Comparison of ENCODE assay signal across 8 cellular contexts in genomic region chr15:89090791-89091666, GRCh38. TPM values are rescaled to one million over a fixed set of nuclear protein-coding genes. Genes with fewer than 3 reads are reported as not detected.
DNase-seq lines count a peak whose midpoint lies in the region; ATAC-seq, FAIRE-seq and TF ChIP-seq lines count a peak whose summit lies in the region.

No MANE protein-coding gene starts in this region.

- TF ChIP-seq CTCF in AG09319 (IDR thresholded peaks at IDR 0.05; ENCODE audit: low read depth, low read length) (no peak), right atrium auricular region (IDR thresholded peaks at IDR 0.05) (no peak)

- DNase-seq in AG09319 (ENCODE audit: extremely low read depth, low read depth), result peak; percentile 29
- peak; percentile 72 for DNase-seq in RCC 7860 (ENCODE audit: low spot score)
- peak; percentile 77 for DNase-seq in adipocyte (ENCODE audit: low read depth)
- DNase-seq in right atrium auricular region (ENCODE audit: low spot score), result peak; percentile 91
- DNase-seq in NCI-H2029 (lab: John Stamatoyannopoulos, UW), result no peak
- no peak for DNase-seq in cerebellum (ENCODE audit: low spot score)

- peak; percentile 74 for FAIRE-seq in RCC 7860 (lab: Jason Lieb, UNC)

- H3K9me3 ChIP-seq in adipocyte (ENCODE audit: control insufficient read depth, low read length) (no peaks in the 10 kb centered on the region), right atrium auricular region (no peaks in the 10 kb centered on the region), skeletal muscle satellite cell (replicated peaks; ENCODE audit: low read length) (no peaks in the 10 kb centered on the region)

- peak; percentile 24 for ATAC-seq in GM21367 (IDR thresholded peaks at IDR 0.05; ENCODE audit: unreplicated experiment)

- no peaks in the 10 kb centered on the region for H3K27me3 ChIP-seq in adipocyte (replicated peaks; ENCODE audit: control insufficient read depth, insufficient read depth, low read length)
- H3K27me3 ChIP-seq in right atrium auricular region, result no peaks in the 10 kb centered on the region
- H3K27me3 ChIP-seq in skeletal muscle satellite cell (ENCODE audit: control insufficient read depth, insufficient read depth, low read length), result no peaks in the 10 kb centered on the region

- H3K4me1 ChIP-seq in adipocyte (ENCODE audit: control insufficient read depth, insufficient read depth, low read length) (peaks cover 49% of the 10 kb centered on the region), right atrium auricular region (peaks cover 0 to 79% of the 10 kb centered on the region in 2 donors), skeletal muscle satellite cell (ENCODE audit: control insufficient read depth, insufficient read depth, low read length) (peaks cover 55% of the 10 kb centered on the region)

- peak overlapping the region; percentile 69 for H3K4me3 ChIP-seq in adipocyte (ENCODE audit: low read length)
- peak overlapping the region; percentile 27 to 72 for H3K4me3 ChIP-seq in right atrium auricular region
- H3K4me3 ChIP-seq in skeletal muscle satellite cell (ENCODE audit: low read length), result peak overlapping the region; percentile 59

- peak overlapping the region; percentile 84 for H3K4me2 ChIP-seq in skeletal muscle satellite cell (ENCODE audit: low read length)

- H3K9ac ChIP-seq in adipocyte (ENCODE audit: low read length) (peak overlapping the region; percentile 74), skeletal muscle satellite cell (ENCODE audit: low read depth, low read length) (peak overlapping the region; percentile 80)

- peaks cover 4% of the 10 kb centered on the region for H3K36me3 ChIP-seq in adipocyte (ENCODE audit: control insufficient read depth, insufficient read depth, low read length, severe bottlenecking)
- H3K36me3 ChIP-seq in right atrium auricular region, result no peaks in the 10 kb centered on the region
- H3K36me3 ChIP-seq in skeletal muscle satellite cell (ENCODE audit: insufficient read depth, low read length), result no peaks in the 10 kb centered on the region

- peak overlapping the region; percentile 93 to 95 for H3K27ac ChIP-seq in right atrium auricular region

RNA-seq across cellular contexts. Expression of gene ABHD2, which starts 2.8 kb away (rescaled TPM):
- 100 to 1,000 TPM; 115 to 118 TPM for total RNA-seq in right atrium auricular region
- 58.1 and 107 TPM in 2 replicates for total RNA-seq in skeletal muscle satellite cell (2012; rRNA removed)
- 67.1 TPM for total RNA-seq in cerebellum

Comparison
In these comparisons a context has a peak if more than half of its experiments do, and no peak if none do; other contexts are left out.
1. DNase-seq: peak in AG09319 (single experiment), RCC 7860 (single experiment), adipocyte (single experiment) and right atrium auricular region (single experiment); none in NCI-H2029 (single experiment) and cerebellum (single experiment).
2. Peak in every context shown above with its lines, with median percentiles within 50 percentile points of each other: H3K4me3 ChIP-seq.